Comparison of ENCODE assay signal across 8 cellular contexts in genomic region chr19:11089254-11090013, GRCh38. TPM values are rescaled to one million over a fixed set of nuclear protein-coding genes. Genes with fewer than 3 reads are reported as not detected.
DNase-seq lines count a peak whose midpoint lies in the region; ATAC-seq and TF ChIP-seq lines count a peak whose summit lies in the region.

Gene LDLR, plus strand, starts transcription at chr19:11089463. Its CDS starts 86 bp downstream, at chr19:11089549.

- H3K27ac Mint-ChIP-seq in GM23338, result peak within 1 kb of the TSS; percentile 97

- no peaks in the 10 kb centered on the region for H3K9me2 ChIP-seq in GM23338 (ENCODE audit: insufficient read depth)

- H3K27ac ChIP-seq in GM23338 (ENCODE audit: low read depth) (peak within 1 kb of the TSS; percentile 89), VCaP (peak within 1 kb of the TSS; percentile 89), sigmoid colon (peak within 1 kb of the TSS; percentile 91 to 98 (median 96))

- 1% methylated on average over 43 of the region's 43 CpGs for WGBS in sigmoid colon, 2 donors

- peaks cover 39% of the 10 kb centered on the region for H4K20me1 ChIP-seq in GM23338 (replicated peaks; ENCODE audit: insufficient read depth)

- peak; percentile 47 for ATAC-seq in GM23338
- ATAC-seq in GM21447 (IDR thresholded peaks at IDR 0.05; ENCODE audit: unreplicated experiment), result no peak

- DNase-seq in Ammon's horn (ENCODE audit: low spot score) (peak; percentile 82), GM23338 (ENCODE audit: low spot score) (peak; percentile 97), NCI-H2171 treated with DMSO at 0.1 percent for 48 hours (lab: John Stamatoyannopoulos, UW) (peak; percentile 94), brain pericyte (ENCODE audit: low read depth, low spot score) (peak; percentile 84), sigmoid colon (peak; percentile 92)

- no peaks in the 10 kb centered on the region for H3K27me3 ChIP-seq in GM23338 (ENCODE audit: insufficient read depth)
- no peaks in the 10 kb centered on the region for H3K27me3 ChIP-seq in sigmoid colon

- intact Hi-C loops in sigmoid colon (cut with DNase I), result no loop called here

- H3K4me3 Mint-ChIP-seq in GM23338, result peak within 1 kb of the TSS; percentile 92

- H3K9me3 Mint-ChIP-seq in GM23338, result no peaks in the 10 kb centered on the region; the same call in 2 of the 3 replicates

- peaks cover 39% of the 10 kb centered on the region for H3K36me3 Mint-ChIP-seq in GM23338 (ENCODE audit: low read depth)

- TF ChIP-seq CTCF in GM23338 (conservative IDR thresholded peaks at IDR 0.05; ENCODE audit: low read depth in 2 of 2) (no peak), VCaP (conservative IDR thresholded peaks at IDR 0.05) (no peak), sigmoid colon (IDR thresholded peaks at IDR 0.05) (no peak)

- H3K79me2 ChIP-seq in GM23338 (replicated peaks; ENCODE audit: insufficient read depth), result peaks cover 49% of the 10 kb centered on the region

- H3K9me3 ChIP-seq in sigmoid colon, result no peaks in the 10 kb centered on the region

- H2AFZ ChIP-seq in GM23338, result no peak within 1 kb of the TSS

- H3K4me2 ChIP-seq in GM23338, result peak within 1 kb of the TSS; percentile 66

- H3K4me3 ChIP-seq in GM23338, result peak within 1 kb of the TSS; percentile 99
- H3K4me3 ChIP-seq in iPS-11a (ENCODE audit: low read depth, low read length), result peak within 1 kb of the TSS; percentile 84
- H3K4me3 ChIP-seq in sigmoid colon, result peak within 1 kb of the TSS; percentile 53 to 77 (median 65)

- peaks cover 32% of the 10 kb centered on the region for H3F3A ChIP-seq in GM23338 (replicated peaks; ENCODE audit: low read depth)

- H3K4me1 ChIP-seq in GM23338 (ENCODE audit: insufficient read depth), result peaks cover 42% of the 10 kb centered on the region
- H3K4me1 ChIP-seq in sigmoid colon, result peaks cover 0 to 70% (median 61%) of the 10 kb centered on the region in 4 donors

- H3K36me3 ChIP-seq in GM23338 (ENCODE audit: insufficient read depth) (peaks cover 25% of the 10 kb centered on the region), sigmoid colon (peaks cover 0 to 5% (median 0%) of the 10 kb centered on the region in 4 donors)

- TF ChIP-seq EP300 in sigmoid colon (IDR thresholded peaks at IDR 0.05), result peak in 3 of 4 donors; percentile 70 to 92 (median 76)

- peak; percentile 42 to 92 for TF ChIP-seq POLR2A in sigmoid colon (IDR thresholded peaks at IDR 0.05)

- peaks cover 13% of the 10 kb centered on the region for H3K27me3 Mint-ChIP-seq in GM23338 (ENCODE audit: insufficient read depth, low read depth, poor library complexity)

- H3K4me1 Mint-ChIP-seq in GM23338, result peaks cover 30% of the 10 kb centered on the region

TF ChIP-seq in GM23338, 12 proteins besides CTCF, POLR2A, EP300 and RAD21:
- no peak for TF ChIP-seq ZNF331 (CRISPR knock-in tag; IDR thresholded peaks at IDR 0.05; ENCODE audit: low read depth)
- peak; percentile 99 for TF ChIP-seq POLR2AphosphoS5 (IDR thresholded peaks at IDR 0.05; ENCODE audit: low read depth)
- TF ChIP-seq CREB1 (CRISPR knock-in tag; IDR thresholded peaks at IDR 0.05; ENCODE audit: low read depth), result peak; percentile 87
- peak; percentile 26; the same call in 1 of the 2 replicates for TF ChIP-seq ETS1 (IDR thresholded peaks at IDR 0.05)

RNA-seq across cellular contexts. Expression of gene LDLR, which starts in this region (rescaled TPM):
- total RNA-seq in GM23338 (2014; rRNA removed; shearing (Covaris generic)), result 160 and 180 TPM in 2 replicates
- 57.6 and 59.3 TPM in 2 replicates for polyA plus RNA-seq in GM23338 (2016; fragmentation: Nextera tagmentation; extraction: Ambion mirVana)
- total RNA-seq in sigmoid colon, result 100 to 1,000 TPM in 1 of 4 donors, 10 to 100 TPM in 1, 1 to 10 TPM in 2; 7.1 to 139 (median 15.0) TPM
- polyA plus RNA-seq in sigmoid colon, result 10 to 100 TPM; 20.4 to 76.0 (median 20.6) TPM
